35 cellular contexts compared by ENCODE assay signal in the genomic region with DNA sequence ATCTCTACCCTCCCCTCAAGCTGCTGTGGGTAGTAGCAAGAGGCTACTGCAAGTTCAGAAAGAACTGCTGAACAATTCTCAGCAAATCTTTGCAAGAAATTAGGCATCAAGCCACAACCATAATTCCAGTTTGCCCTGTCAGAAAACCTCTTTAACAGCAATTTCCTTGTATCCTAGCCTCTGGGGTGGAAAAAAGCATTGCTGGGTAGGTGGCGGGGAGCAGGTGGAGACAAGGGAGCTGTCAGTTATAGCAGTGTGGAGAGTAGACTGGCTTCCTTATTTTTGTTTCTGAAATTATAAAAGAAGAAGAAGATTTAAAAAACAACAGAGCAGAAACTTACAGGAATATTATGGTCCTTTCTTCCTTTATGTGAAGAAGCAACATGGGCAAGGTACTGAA.
"Had no signal": no experiment of that assay in that cellular context is flagged by ENCODE, and none has a peak within 500 bp of the region (broad histone marks: within the 10 kb centered on the region; RNA-seq: fewer than 3 reads in every experiment).

No MANE protein-coding gene starts in this region.

- H3K4me1 Mint-ChIP-seq: central memory CD8-positive, alpha-beta T cell; T-cell had no signal

- H3K4me3 Mint-ChIP-seq: activated CD8-positive, alpha-beta T cell treated with anti-CD3 and anti-CD28 coated beads for 36 hours; activated naive CD8-positive, alpha-beta T cell treated with anti-CD3 and anti-CD28 coated beads for 36 hours; activated T-cell treated with anti-CD3 and anti-CD28 coated beads, Interleukin-2, amount 50 U/mL, for 72 hours; activated T-helper 17 cell treated with anti-CD3 and anti-CD28 coated beads, Interleukin-2, amount 50 U/mL, for 72 hours; central memory CD8-positive, alpha-beta T cell; T-cell had no signal

- H3K27ac ChIP-seq: body of pancreas, SJSA1, WERI-Rb-1 had no signal

- H3K9me3 Mint-ChIP-seq: activated CD8-positive, alpha-beta T cell treated with anti-CD3 and anti-CD28 coated beads for 36 hours; activated naive CD8-positive, alpha-beta T cell treated with anti-CD3 and anti-CD28 coated beads for 36 hours; activated T-cell treated with anti-CD3 and anti-CD28 coated beads, Interleukin-2, amount 50 U/mL, for 72 hours; activated T-helper 17 cell treated with anti-CD3 and anti-CD28 coated beads, Interleukin-2, amount 50 U/mL, for 72 hours; central memory CD8-positive, alpha-beta T cell; T-cell had no signal

- DNase-seq: activated CD4-positive, alpha-beta T cell treated with anti-CD3 and anti-CD28 coated beads for 1 hour; activated CD4-positive, alpha-beta T cell treated with anti-CD3 and anti-CD28 coated beads for 48 hours; activated CD4-positive, alpha-beta T cell treated with anti-CD3 and anti-CD28 coated beads, Interleukin-2, amount 50 U/mL, for 4 hours; activated CD4-positive, CD25-positive, alpha-beta regulatory T cell; activated CD8-positive, alpha-beta T cell treated with anti-CD3 and anti-CD28 coated beads for 36 hours; activated effector memory CD4-positive, alpha-beta T cell treated with anti-CD3 and anti-CD28 coated beads, Interleukin-2, amount 50 U/mL, for 16 hours; activated naive CD4-positive, alpha-beta T cell; activated naive CD4-positive, alpha-beta T cell treated with anti-CD3 and anti-CD28 coated beads, Interleukin-2, amount 50 U/mL, for 16 hours; activated naive CD8-positive, alpha-beta T cell treated with anti-CD3 and anti-CD28 coated beads for 36 hours; activated T-cell treated with anti-CD3 and anti-CD28 coated beads, Interleukin-2, amount 50 U/mL, for 1 hour; activated T-cell treated with anti-CD3 and anti-CD28 coated beads, Interleukin-2, amount 50 U/mL, for 72 hours; amniotic stem cell; body of pancreas; Karpas-422; KBM-7; MG63; NCI-H1048; NCI-H1105 treated with DMSO at 0.1 percent for 48 hours; NCI-H1436; NCI-H1694; NCI-H1930; NCI-H2081 treated with DMSO at 0.1 percent for 48 hours; NCI-H226; NCI-H524 treated with DMSO at 0.1 percent for 48 hours; SHP77 treated with DMSO at 0.1 percent for 48 hours; T-cell; T-helper 2 cell; T-helper 9 cell; WERI-Rb-1 had no signal

- H3K4me3 ChIP-seq: body of pancreas, MG63, SJSA1 had no signal

- H3K27me3 Mint-ChIP-seq: activated CD8-positive, alpha-beta T cell treated with anti-CD3 and anti-CD28 coated beads for 36 hours; activated naive CD8-positive, alpha-beta T cell treated with anti-CD3 and anti-CD28 coated beads for 36 hours; activated T-helper 17 cell treated with anti-CD3 and anti-CD28 coated beads, Interleukin-2, amount 50 U/mL, for 72 hours; central memory CD8-positive, alpha-beta T cell had no signal

- H3K4me1 ChIP-seq: body of pancreas, SJSA1 had no signal

- H3K9me3 ChIP-seq: body of pancreas, MG63, SJSA1 had no signal

- H3K36me3 Mint-ChIP-seq: activated naive CD8-positive, alpha-beta T cell treated with anti-CD3 and anti-CD28 coated beads for 36 hours; T-cell had no signal

- FAIRE-seq: astrocyte, bronchial epithelial cell had no signal

- H3K27ac Mint-ChIP-seq: activated CD8-positive, alpha-beta T cell treated with anti-CD3 and anti-CD28 coated beads for 36 hours; activated naive CD8-positive, alpha-beta T cell treated with anti-CD3 and anti-CD28 coated beads for 36 hours; activated T-cell treated with anti-CD3 and anti-CD28 coated beads, Interleukin-2, amount 50 U/mL, for 72 hours; activated T-helper 17 cell treated with anti-CD3 and anti-CD28 coated beads, Interleukin-2, amount 50 U/mL, for 72 hours; T-cell had no signal

- ATAC-seq: activated CD8-positive, alpha-beta T cell treated with anti-CD3 and anti-CD28 coated beads for 36 hours; activated T-cell treated with anti-CD3 and anti-CD28 coated beads, Interleukin-2, amount 50 U/mL, for 72 hours; activated T-helper 17 cell treated with anti-CD3 and anti-CD28 coated beads, Interleukin-2, amount 50 U/mL, for 72 hours; body of pancreas; Panc1; T-cell had no signal
